27 cellular contexts compared by ENCODE assay signal in the genomic region with DNA sequence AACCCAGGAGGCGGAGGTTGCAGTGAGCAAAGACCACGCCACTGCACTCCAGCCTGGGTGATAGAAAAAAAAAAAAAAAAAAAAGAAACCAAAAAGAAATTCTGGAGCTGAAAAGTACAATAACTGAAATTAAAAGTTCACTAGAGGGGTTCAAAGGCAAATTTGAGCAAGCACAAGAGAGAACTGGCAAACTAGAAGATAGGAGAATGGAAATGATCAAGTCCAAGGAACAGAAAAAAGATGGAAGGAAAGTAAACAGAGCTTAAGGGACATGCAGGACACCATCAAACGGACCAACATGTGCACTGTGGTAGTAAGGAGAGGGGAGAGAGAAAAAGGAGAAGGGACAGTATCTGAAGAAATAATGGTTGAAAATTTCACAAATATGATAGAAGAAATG. TPM values are rescaled to one million over a fixed set of nuclear protein-coding genes. Genes with fewer than 3 reads are reported as not detected.
DNase-seq lines count a peak whose midpoint lies in the region; ATAC-seq, FAIRE-seq and TF ChIP-seq lines count a peak whose summit lies in the region.
"Had no signal": no experiment of that assay in that cellular context is flagged by ENCODE, and none has a peak within 500 bp of the region (broad histone marks: within the 10 kb centered on the region; RNA-seq: fewer than 3 reads in every experiment).

No MANE protein-coding gene starts in this region.

- no peak overlapping the region for H3K4me3 ChIP-seq in HepG2 (replicated peaks in 1 of 3; ENCODE audit: insufficient read depth in 1 of 3, low read depth in 2 of 3, low read length in 3 of 3)
- H3K4me3 ChIP-seq in right lobe of liver: no peak overlapping the region
- H3K4me3 ChIP-seq in K562: no peak overlapping the region
- H3K4me3 ChIP-seq: A549; BLaER1 treated with 17β-estradiol and CSF1 and Interleukin-3, amounts not matched to agents 10 nM and 100 nM; GM23338 had no signal

- H3K9me1 ChIP-seq in K562 (ENCODE audit: control insufficient read depth, insufficient read depth, low read length): no peaks in the 10 kb centered on the region

- H3K79me2 ChIP-seq in HepG2 (ENCODE audit: insufficient read depth, low read length) (peaks cover 20% of the 10 kb centered on the region), K562 (ENCODE audit: control insufficient read depth, insufficient read depth, low read length) (peaks cover 42% of the 10 kb centered on the region)

- H3K36me3 Mint-ChIP-seq in activated CD4-positive, alpha-beta T cell treated with anti-CD3 and anti-CD28 coated beads, Interleukin-2, amount 10 ng/mL, durations not matched to agents 24 days and 14 days (ENCODE audit: low read depth): peaks cover 69% of the 10 kb centered on the region

- peak overlapping the region; percentile 40 for H3K27ac Mint-ChIP-seq in activated CD4-positive, alpha-beta T cell treated with anti-CD3 and anti-CD28 coated beads, Interleukin-2, amount 10 ng/mL, durations not matched to agents 24 days and 14 days
- H3K27ac Mint-ChIP-seq: CD4-positive, alpha-beta T cell; GM23338; H9; HFFc6 had no signal

- H2AFZ ChIP-seq in HepG2 (ENCODE audit: low read length): no peak overlapping the region
- no peak overlapping the region for H2AFZ ChIP-seq in K562 (ENCODE audit: low read depth, low read length)
- H2AFZ ChIP-seq: GM23338 had no signal

- DNase-seq in activated CD4-positive, alpha-beta T cell treated with anti-CD3 and anti-CD28 coated beads, Interleukin-2, amount 10 ng/mL, durations not matched to agents 24 days and 14 days: no peak
- DNase-seq in activated CD4-positive, alpha-beta T cell treated with anti-CD3 and anti-CD28 coated beads for 1 hour: no peak
- DNase-seq in HepG2 (ENCODE audit: low spot score): no peak
- DNase-seq in right lobe of liver: no peak
- DNase-seq in K562 (ENCODE audit: extremely low read depth in 1 of 4, low spot score in 3 of 4): no peak
- no peak for DNase-seq in activated T-cell treated with anti-CD3 and anti-CD28 coated beads, Interleukin-2, amount 50 U/mL, for 48 hours
- DNase-seq in left lobe of liver (ENCODE audit: low spot score): no peak
- DNase-seq: 8988T; ACHN; AML-193; BE2C; CD4-positive, alpha-beta T cell; CD8-positive, alpha-beta memory T cell; DMS 273 treated with DMSO at 0.1 percent for 48 hours; DMS79; EL; GDM1; H9; HFFc6 had no signal

- H4K20me1 ChIP-seq in HepG2 (ENCODE audit: insufficient read depth, low read length) (no peaks in the 10 kb centered on the region), K562 (replicated peaks; ENCODE audit: control insufficient read depth, insufficient read depth, low read length) (0 out of 2 replicates have a peak, but pooled peaks cover 1% of the 10 kb centered on the region)

- 96% methylated on average over 3 of the region's 3 CpGs for WGBS in HepG2 (ENCODE audit: low lambda C conversion rate)
- 91% methylated on average over 3 of the region's 3 CpGs for WGBS in right lobe of liver (ENCODE audit: insufficient coverage, low coverage, low lambda C conversion rate, missing lambda C conversion rate)
- 100% methylated on average over 2 of the region's 3 CpGs for WGBS in K562 (ENCODE audit: insufficient coverage, low coverage, missing lambda C conversion rate)

- intact Hi-C loops in activated CD4-positive, alpha-beta T cell treated with anti-CD3 and anti-CD28 coated beads, Interleukin-2, amount 10 ng/mL, durations not matched to agents 24 days and 14 days (cut with micrococcal nuclease): no loop called here
- intact Hi-C loops in HepG2 (cut with micrococcal nuclease; ENCODE audit: unreplicated experiment): no loop called here
- intact Hi-C loops in right lobe of liver (cut with DNase I): no loop called here
- intact Hi-C loops in K562 (cut with micrococcal nuclease): no loop called here

- no peak for TF ChIP-seq RAD21 in HepG2 (CRISPR knock-in tag; IDR thresholded peaks at IDR 0.05)
- no peak for TF ChIP-seq RAD21 in K562 (CRISPR knock-in tag; conservative IDR thresholded peaks at IDR 0.05 in 1 of 2, IDR thresholded peaks at IDR 0.05 in 1 of 2)

- CTCF ChIA-PET in HepG2 (lab: Yijun Ruan, JAX; ENCODE audit: low intra/inter-chr PET ratio, low total read pairs) (no interaction called here), K562 (lab: Yijun Ruan, JAX; ENCODE audit: low intra/inter-chr PET ratio) (no interaction called here)

- no peak overlapping the region for H3K4me2 ChIP-seq in HepG2 (ENCODE audit: low read depth, low read length)
- H3K4me2 ChIP-seq in K562 (ENCODE audit: insufficient read depth, low read length): no peak overlapping the region
- H3K4me2 ChIP-seq: A549; BLaER1 treated with 17β-estradiol and CSF1 and Interleukin-3, amounts not matched to agents 10 nM and 100 nM; GM23338 had no signal

- TF ChIP-seq CTCF in HepG2 (CRISPR knock-in tag; IDR thresholded peaks at IDR 0.05) (no peak), right lobe of liver (IDR thresholded peaks at IDR 0.05) (no peak), K562 (IDR thresholded peaks at IDR 0.05 in 2 of 3, conservative IDR thresholded peaks at IDR 0.05 in 1 of 3; ENCODE audit: insufficient read depth in 2 of 3, low read depth in 1 of 3, low read length in 3 of 3) (no peak)

- POLR2A ChIA-PET in HepG2 (lab: Yijun Ruan, JAX) (interaction anchor here (0.6 to 1.4 kb wide), 2 partner anchors 13 to 150 kb away, joined by 3 to 5 read pairs; partner anchors contain the start of gene SNX4), K562 (lab: Yijun Ruan, JAX) (no interaction called here)

- no peak for ATAC-seq in HepG2
- ATAC-seq in right lobe of liver: no peak
- ATAC-seq in K562: no peak
- no peak for ATAC-seq in left lobe of liver
- ATAC-seq: A549, GM23338, HCT116 had no signal

- H3K27me3 Mint-ChIP-seq in activated CD4-positive, alpha-beta T cell treated with anti-CD3 and anti-CD28 coated beads, Interleukin-2, amount 10 ng/mL, durations not matched to agents 24 days and 14 days: no peaks in the 10 kb centered on the region
- H3K27me3 Mint-ChIP-seq: CD4-positive, alpha-beta T cell; CD8-positive, alpha-beta memory T cell had no signal

- H3K4me1 ChIP-seq in HepG2 (ENCODE audit: insufficient read depth, low read length) (no peaks in the 10 kb centered on the region), right lobe of liver (no peaks in the 10 kb centered on the region), K562 (replicated peaks in 1 of 2; ENCODE audit: control insufficient read depth in 2 of 2, insufficient read depth in 2 of 2, low read length in 2 of 2) (peaks cover 0 to 8% of the 10 kb centered on the region in 2 experiments; a peak in 2 of 5 replicates)
- H3K4me1 ChIP-seq: BE2C had no signal

- peaks cover 3 to 33% of the 10 kb centered on the region in 2 experiments; a peak in 4 of 5 replicates for H3K36me3 ChIP-seq in HepG2 (replicated peaks in 1 of 2; ENCODE audit: control insufficient read depth in 1 of 2, insufficient read depth in 2 of 2, low read length in 2 of 2)
- peaks cover 0 to 28% (median 4%) of the 10 kb centered on the region in 4 donors for H3K36me3 ChIP-seq in right lobe of liver
- peaks cover 48% of the 10 kb centered on the region; the same call in 2 of the 3 replicates for H3K36me3 ChIP-seq in K562 (ENCODE audit: control insufficient read depth, insufficient read depth, low read length)

- no TSS peak for BruUV-seq in HepG2 (replicated peaks; lab: Mats Ljungman, UMichigan)
- BruUV-seq in K562 (replicated peaks; lab: Mats Ljungman, UMichigan): no TSS peak

- TF ChIP-seq EP300 in HepG2 (IDR thresholded peaks at IDR 0.05; ENCODE audit: low read depth in 2 of 2, low read length in 2 of 2): no peak
- TF ChIP-seq EP300 in HepG2 (CRISPR knock-in tag; IDR thresholded peaks at IDR 0.05; ENCODE audit: borderline replicate concordance): no peak
- no peak for TF ChIP-seq EP300 in K562 (IDR thresholded peaks at IDR 0.05; ENCODE audit: low read length)

- H3K9me3 Mint-ChIP-seq in activated CD4-positive, alpha-beta T cell treated with anti-CD3 and anti-CD28 coated beads, Interleukin-2, amount 10 ng/mL, durations not matched to agents 24 days and 14 days: peaks cover 4% of the 10 kb centered on the region
- H3K9me3 Mint-ChIP-seq: GM23338, H9 had no signal

- TF ChIP-seq POLR2A in HepG2 (IDR thresholded peaks at IDR 0.05; ENCODE audit: insufficient read depth in 1 of 2, low read depth in 2 of 2, low read length in 2 of 2): no peak
- TF ChIP-seq POLR2A in right lobe of liver (IDR thresholded peaks at IDR 0.05): no peak
- no peak for TF ChIP-seq POLR2A in K562 (conservative IDR thresholded peaks at IDR 0.05)

- no peaks in the 10 kb centered on the region for H3K9me3 ChIP-seq in HepG2 (ENCODE audit: low read length)
- no peaks in the 10 kb centered on the region for H3K9me3 ChIP-seq in right lobe of liver
- peaks cover 7% of the 10 kb centered on the region; the same call in 1 of the 2 replicates for H3K9me3 ChIP-seq in K562 (replicated peaks; ENCODE audit: control insufficient read depth, insufficient read depth, low read depth, low read length)
- H3K9me3 ChIP-seq: BE2C had no signal

- in situ Hi-C loops in HepG2 (cut with HindIII; ENCODE audit: extremely low pct_ligation_motif_present, low pct_unique_long_range_greater_than_20kb): no loop called here
- in situ Hi-C loops in K562 (cut with MboI): no loop called here

- no peak overlapping the region for H3K9ac ChIP-seq in HepG2 (ENCODE audit: insufficient read depth, low read depth, low read length)
- no peak overlapping the region for H3K9ac ChIP-seq in K562 (ENCODE audit: insufficient read depth in 1 of 2, low read depth in 2 of 2, low read length in 2 of 2)
- H3K9ac ChIP-seq: BLaER1 treated with 17β-estradiol and CSF1 and Interleukin-3, amounts not matched to agents 10 nM and 100 nM had no signal

- H3K27ac ChIP-seq in HepG2 (ENCODE audit: extremely low read length, insufficient read depth, low read length) (no peak overlapping the region), right lobe of liver (no peak overlapping the region), K562 (ENCODE audit: extremely low read depth, low read depth, low read length) (no peak overlapping the region)
- H3K27ac ChIP-seq: A549; BLaER1 treated with 17β-estradiol and CSF1 and Interleukin-3, amounts not matched to agents 10 nM and 100 nM had no signal

- H3K27me3 ChIP-seq in HepG2 (ENCODE audit: control insufficient read depth in 1 of 2, insufficient read depth in 2 of 2, low read length in 2 of 2) (no peaks in the 10 kb centered on the region), right lobe of liver (no peaks in the 10 kb centered on the region), K562 (ENCODE audit: control insufficient read depth in 2 of 2, insufficient read depth in 2 of 2, low read length in 2 of 2) (no peaks in the 10 kb centered on the region)
- H3K27me3 ChIP-seq: BE2C; BLaER1 treated with 17β-estradiol and CSF1 and Interleukin-3, amounts not matched to agents 10 nM and 100 nM had no signal

- H3K4me1 Mint-ChIP-seq in activated CD4-positive, alpha-beta T cell treated with anti-CD3 and anti-CD28 coated beads, Interleukin-2, amount 10 ng/mL, durations not matched to agents 24 days and 14 days: peaks cover 10% of the 10 kb centered on the region
- H3K4me1 Mint-ChIP-seq: GM23338, H9 had no signal

- H3K4me3 Mint-ChIP-seq in activated CD4-positive, alpha-beta T cell treated with anti-CD3 and anti-CD28 coated beads, Interleukin-2, amount 10 ng/mL, durations not matched to agents 24 days and 14 days: no peak overlapping the region
- H3K4me3 Mint-ChIP-seq: CD14-positive monocyte; CD4-positive, alpha-beta T cell; CD8-positive, alpha-beta memory T cell; GM23338; H9; HFFc6 had no signal

- FAIRE-seq in HepG2 (lab: Jason Lieb, UNC): no peak
- FAIRE-seq in K562 (lab: Jason Lieb, UNC): no peak
- FAIRE-seq: A549, D721Med, GM12891, GM18507 had no signal

RNA-seq across cellular contexts. Expression of gene SNX4, which starts 12.9 kb away (rescaled TPM):
- total RNA-seq in activated CD4-positive, alpha-beta T cell treated with anti-CD3 and anti-CD28 coated beads, Interleukin-2, amount 10 ng/mL, durations not matched to agents 24 days and 14 days: 44.4 and 45.3 TPM in 2 replicates
- total RNA-seq in HepG2 (2016; rRNA removed; fragmentation: Illumina TruSeq; extraction: Trizol): 73.6 and 115 TPM in 2 replicates
- total RNA-seq in HepG2 (2016; cell fraction: cytosol; rRNA removed; fragmentation: Illumina TruSeq; extraction: Trizol; ENCODE audit: low read depth): 23.4 and 24.9 TPM in 2 replicates
- total RNA-seq in HepG2 (2016; cell fraction: insoluble cytoplasmic fraction; rRNA removed; fragmentation: Illumina TruSeq; extraction: Trizol): 76.0 and 135 TPM in 2 replicates
- 26.3 and 26.4 TPM in 2 replicates for total RNA-seq in HepG2 (2016; cell fraction: membrane; rRNA removed; fragmentation: Illumina TruSeq; extraction: Trizol)
- total RNA-seq in HepG2 (2016; cell fraction: nucleus; rRNA removed; fragmentation: Illumina TruSeq; extraction: Trizol): 25.9 and 30.2 TPM in 2 replicates
- 11.6 and 18.1 TPM in 2 replicates for polyA plus RNA-seq in HepG2 (2011; rRNA removed)
- polyA plus RNA-seq in HepG2 (2011; cell fraction: cytosol; rRNA removed): 5.8 and 9.9 TPM in 2 replicates
- 2.7 and 5.3 TPM in 2 replicates for polyA plus RNA-seq in HepG2 (2011; cell fraction: nucleus; rRNA removed)
- polyA plus RNA-seq in HepG2 (2012): 26.7 and 28.0 TPM in 2 replicates
- 4.5 and 4.6 TPM in 2 replicates for polyA plus RNA-seq in HepG2 (2016; cell fraction: cytosol; fragmentation: Illumina TruSeq; extraction: Trizol; ENCODE audit: low read depth)
- polyA plus RNA-seq in HepG2 (2016; cell fraction: insoluble cytoplasmic fraction; fragmentation: Illumina TruSeq; extraction: Trizol; ENCODE audit: low read depth): 72.0 and 79.1 TPM in 2 replicates
- polyA plus RNA-seq in HepG2 (2016; cell fraction: membrane; fragmentation: Illumina TruSeq; extraction: Trizol; ENCODE audit: low read depth): 10.2 and 11.8 TPM in 2 replicates
- polyA plus RNA-seq in HepG2 (2016; cell fraction: nucleus; fragmentation: Illumina TruSeq; extraction: Trizol; ENCODE audit: insufficient read depth, low read depth): 29.5 and 31.0 TPM in 2 replicates
- 5.7 and 8.9 TPM in 2 replicates for polyA minus RNA-seq in HepG2 (2011; rRNA and poly(A)+ RNA removed; ENCODE audit: low replicate concordance)
- polyA minus RNA-seq in HepG2 (2011; cell fraction: cytosol; rRNA and poly(A)+ RNA removed): 11.2 and 14.4 TPM in 2 replicates
- polyA minus RNA-seq in HepG2 (2011; cell fraction: nucleus; rRNA and poly(A)+ RNA removed): 16.7 and 17.2 TPM in 2 replicates
- total RNA-seq in right lobe of liver: 10 to 100 TPM; 27.4 to 38.4 (median 33.2) TPM
- 16.9 and 33.5 TPM in 2 replicates for total RNA-seq in K562 (2011; cell fraction: chromatin; rRNA removed; ENCODE audit: low replicate concordance)
- total RNA-seq in K562 (2011; cell fraction: nucleolus; rRNA removed): 8.0 and 11.4 TPM in 2 replicates
- total RNA-seq in K562 (2011; cell fraction: nucleoplasm; rRNA removed): 11.1 and 14.1 TPM in 2 replicates
- 25.8 and 37.8 TPM in 2 replicates for total RNA-seq in K562 (2014; rRNA removed)
- total RNA-seq in K562 (2014; rRNA removed; fragmentation: Illumina TruSeq; extraction: Trizol): 33.8 and 39.2 TPM in 2 replicates
- 36.7 and 40.3 TPM in 2 replicates for total RNA-seq in K562 (2015; rRNA removed; fragmentation: Illumina TruSeq; extraction: Trizol)
- total RNA-seq in K562 (2021): 29.6 and 30.0 TPM in 2 replicates
- polyA plus RNA-seq in K562 (2011; rRNA removed): 21.2 and 30.8 TPM in 2 replicates
- 3.9 and 10.8 TPM in 2 replicates for polyA plus RNA-seq in K562 (2011; cell fraction: cytosol; rRNA removed)
- 4.5 and 6.8 TPM in 2 replicates for polyA plus RNA-seq in K562 (2011; cell fraction: nucleus; rRNA removed)
- polyA plus RNA-seq in K562 (2012): 23.0 and 43.0 TPM in 2 replicates
- 26.9 and 29.9 TPM in 2 replicates for polyA plus RNA-seq in K562 (2014; fragmentation: Illumina TruSeq; extraction: Trizol)
- 10 to 100 TPM; 11.4 to 15.8 TPM for polyA plus RNA-seq in K562 (2014; fragmentation: Nextera tagmentation; extraction: Ambion mirVana)
- 27.0 and 29.9 TPM in 2 replicates for polyA plus RNA-seq in K562 (2014; rRNA removed)
- polyA minus RNA-seq in K562 (2011; rRNA and poly(A)+ RNA removed): 38.9 and 41.2 TPM in 2 replicates
- 11.6 and 12.7 TPM in 2 replicates for polyA minus RNA-seq in K562 (2011; cell fraction: cytosol; rRNA and poly(A)+ RNA removed)
- polyA minus RNA-seq in K562 (2011; cell fraction: nucleus; rRNA and poly(A)+ RNA removed): 5.4 and 18.7 TPM in 2 replicates
- total RNA-seq in left lobe of liver: 30.9 TPM
